9 cellular contexts compared by ENCODE assay signal in the genomic region with DNA sequence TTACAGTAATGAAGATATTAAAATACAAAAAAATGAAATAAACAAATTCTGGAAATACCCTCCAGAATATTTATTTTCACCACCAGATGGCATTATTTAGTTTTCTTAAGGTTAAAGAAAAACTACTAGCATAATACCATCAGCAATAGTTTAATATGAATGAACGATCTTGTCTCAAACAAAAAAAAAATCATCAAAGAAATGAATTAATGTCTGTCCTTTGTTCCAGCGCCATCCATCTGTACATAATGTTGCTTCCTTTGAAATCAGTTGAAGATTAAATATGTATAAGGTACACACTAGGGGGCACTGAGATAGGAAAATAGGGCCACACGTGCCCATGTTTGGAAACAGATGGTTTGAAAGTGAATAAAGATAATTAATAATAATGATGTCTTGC.
DNase-seq lines count a peak whose midpoint lies in the region; ATAC-seq and TF ChIP-seq lines count a peak whose summit lies in the region.
"Had no signal": no experiment of that assay in that cellular context is flagged by ENCODE, and none has a peak within 500 bp of the region (broad histone marks: within the 10 kb centered on the region; RNA-seq: fewer than 3 reads in every experiment).

No MANE protein-coding gene starts in this region.

- POLR2A ChIA-PET in MCF 10A (lab: Yijun Ruan, JAX) = interaction anchor here (0.7 kb wide), 1 partner anchor 556 kb away, joined by 3 read pairs; no protein-coding TSS in a partner anchor

- TF ChIP-seq CTCF in MCF 10A (IDR thresholded peaks at IDR 0.05; ENCODE audit: unreplicated experiment) (peak; percentile 50), suprapubic skin (IDR thresholded peaks at IDR 0.05) (no peak)

- no peaks in the 10 kb centered on the region for H3K27me3 Mint-ChIP-seq in MCF 10A (ENCODE audit: insufficient read depth, unreplicated experiment)
- no peaks in the 10 kb centered on the region for H3K27me3 Mint-ChIP-seq in naive B cell
- H3K27me3 Mint-ChIP-seq: activated B cell treated with CpG ODN at 0.5 μM for 24 hours had no signal

- no peak overlapping the region for H3K4me3 ChIP-seq in suprapubic skin

- CTCF ChIA-PET in MCF 10A (lab: Yijun Ruan, JAX) = interaction anchor here (0.6 to 2.8 kb wide), 35 partner anchors 9 to 911 kb away, joined by 3 to 14 read pairs (median 4); no protein-coding TSS in a partner anchor

- H3K4me1 Mint-ChIP-seq in MCF 10A (ENCODE audit: insufficient read depth, unreplicated experiment) = no peaks in the 10 kb centered on the region
- H3K4me1 Mint-ChIP-seq in naive B cell = no peaks in the 10 kb centered on the region

- ATAC-seq in naive B cell (ENCODE audit: low read depth in 2 of 2) (no peak), HG03432 (IDR thresholded peaks at IDR 0.05; ENCODE audit: unreplicated experiment) (no peak)

- BruUV-seq in MCF 10A (replicated peaks; lab: Mats Ljungman, UMichigan) = no TSS peak

- no peaks in the 10 kb centered on the region for H3K9me3 Mint-ChIP-seq in MCF 10A (ENCODE audit: unreplicated experiment)
- no peaks in the 10 kb centered on the region for H3K9me3 Mint-ChIP-seq in naive B cell
- H3K9me3 Mint-ChIP-seq: activated B cell treated with CpG ODN at 0.5 μM for 24 hours had no signal

- 15% methylated on average over 3 of the region's 3 CpGs for WGBS in suprapubic skin

- DNase-seq in NCI-H2196 (lab: John Stamatoyannopoulos, UW; ENCODE audit: unreplicated experiment) (peak; percentile 48), NCI-H2196 treated with DMSO at 0.1 percent for 48 hours (lab: John Stamatoyannopoulos, UW; ENCODE audit: unreplicated experiment) (no peak), NCI-H2171 (lab: John Stamatoyannopoulos, UW) (peak; percentile 67), MCF 10A (ENCODE audit: unreplicated experiment) (peak; percentile 35), naive B cell (peak; percentile 11), suprapubic skin (ENCODE audit: low spot score in 2 of 2) (no peak), amygdala (lab: John Stamatoyannopoulos, UW) (no peak)
- DNase-seq: activated B cell treated with CpG ODN at 0.5 μM for 24 hours had no signal

- no peaks in the 10 kb centered on the region for H3K36me3 ChIP-seq in suprapubic skin

- H3K27ac Mint-ChIP-seq in MCF 10A (ENCODE audit: low read depth, unreplicated experiment) = no peak overlapping the region
- peak overlapping the region in 1 of 6 donors; percentile 13 for H3K27ac Mint-ChIP-seq in naive B cell
- H3K27ac Mint-ChIP-seq: activated B cell treated with CpG ODN at 0.5 μM for 24 hours had no signal

- intact Hi-C loops in MCF 10A (cut with micrococcal nuclease) = loop anchor here (1.0 to 10.0 kb wide), 7 partner anchors 87 to 892 kb away; no protein-coding TSS in a partner anchor

- H3K9me3 ChIP-seq in suprapubic skin = no peaks in the 10 kb centered on the region

- TF ChIP-seq POLR2A in suprapubic skin (IDR thresholded peaks at IDR 0.05) = no peak

- H3K36me3 Mint-ChIP-seq in MCF 10A (ENCODE audit: insufficient read depth, unreplicated experiment) = no peaks in the 10 kb centered on the region
- no peaks in the 10 kb centered on the region for H3K36me3 Mint-ChIP-seq in naive B cell

- H3K27ac ChIP-seq in suprapubic skin = no peak overlapping the region

- no peaks in the 10 kb centered on the region for H3K4me1 ChIP-seq in suprapubic skin

- H3K27me3 ChIP-seq in suprapubic skin = no peaks in the 10 kb centered on the region

- H3K4me3 Mint-ChIP-seq in MCF 10A (ENCODE audit: unreplicated experiment) (no peak overlapping the region), naive B cell (no peak overlapping the region)
- H3K4me3 Mint-ChIP-seq: activated B cell treated with CpG ODN at 0.5 μM for 24 hours had no signal

- no peak for TF ChIP-seq EP300 in suprapubic skin (IDR thresholded peaks at IDR 0.05)

Comparison
In these comparisons a context has a peak if more than half of its experiments do, and no peak if none do; other contexts are left out.
1. DNase-seq: peak in NCI-H2196 (single experiment), NCI-H2171 (single experiment), MCF 10A (single experiment) and naive B cell (single experiment); none in NCI-H2196 treated with DMSO at 0.1 percent for 48 hours (single experiment), suprapubic skin (0 of 2) and amygdala (0 of 56).